Comparison of ENCODE assay signal across 15 cellular contexts in the genomic region with DNA sequence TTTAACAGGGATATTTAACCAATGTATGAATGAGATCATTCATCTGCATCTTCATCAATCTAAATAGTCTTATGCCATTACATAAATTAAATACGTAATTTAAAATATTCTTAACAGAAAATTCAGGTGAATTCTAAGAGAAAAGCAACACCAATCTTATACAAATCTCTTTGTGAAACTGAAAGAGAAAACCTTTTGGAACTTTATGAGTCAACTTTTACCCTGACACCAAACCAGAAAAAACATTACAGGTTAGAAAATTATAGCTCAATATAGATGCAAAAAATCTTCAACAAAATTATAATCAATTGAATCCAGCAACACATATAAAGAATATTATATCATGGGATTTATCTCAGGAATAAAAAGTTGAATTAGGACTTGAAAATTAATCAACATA. TPM values are rescaled to one million over a fixed set of nuclear protein-coding genes. Genes with fewer than 3 reads are reported as not detected.
A peak's percentile ranks its signal among the peaks of the same experiment; 100 is the strongest.
DNase-seq lines count a peak whose midpoint lies in the region; ATAC-seq, FAIRE-seq and TF ChIP-seq lines count a peak whose summit lies in the region.
"Had no signal": no experiment of that assay in that cellular context is flagged by ENCODE, and none has a peak within 500 bp of the region (broad histone marks: within the 10 kb centered on the region; RNA-seq: fewer than 3 reads in every experiment).

No MANE protein-coding gene starts in this region.

- ATAC-seq in GM18505 (IDR thresholded peaks at IDR 0.05; ENCODE audit: unreplicated experiment) (peak; percentile 56), GM19467 (IDR thresholded peaks at IDR 0.05; ENCODE audit: unreplicated experiment) (peak; percentile 49), HG02798 (IDR thresholded peaks at IDR 0.05; ENCODE audit: poor library complexity, unreplicated experiment) (peak; percentile 50), HG03520 (IDR thresholded peaks at IDR 0.05; ENCODE audit: unreplicated experiment) (peak; percentile 63), HG02870 (IDR thresholded peaks at IDR 0.05; ENCODE audit: unreplicated experiment) (no peak)
- ATAC-seq: naive thymus-derived CD4-positive, alpha-beta T cell had no signal

- FAIRE-seq in GM19239 (lab: Jason Lieb, UNC) = no peak

- no peak for DNase-seq in HT-29 (ENCODE audit: low spot score)
- DNase-seq in cerebellar nuclear complex (lab: John Stamatoyannopoulos, UW) = no peak
- DNase-seq in GM19239 (ENCODE audit: insufficient read length, low spot score) = no peak
- DNase-seq: activated CD4-positive, alpha-beta memory T cell treated with anti-CD3 and anti-CD28 coated beads for 36 hours; Caco-2; HFFc6; naive thymus-derived CD4-positive, alpha-beta T cell; NCI-H2107 had no signal

- TF ChIP-seq POLR2A in GM18505 (IDR thresholded peaks at IDR 0.05; ENCODE audit: borderline replicate concordance, extremely low read depth, insufficient read depth, insufficient read length) = no peak

RNA-seq across cellular contexts. Expression of a gene that starts 3.4 kb away (rescaled TPM):
- total RNA-seq in HT-29 (2014; rRNA removed; shearing (Covaris generic)) = not detected in 2 replicates
- total RNA-seq: activated CD4-positive, alpha-beta memory T cell treated with anti-CD3 and anti-CD28 coated beads for 36 hours; Caco-2; HFFc6; lower leg skin; naive thymus-derived CD4-positive, alpha-beta T cell; SJSA1 had no signal

RNA-seq across cellular contexts. Expression of a gene that starts 7.8 kb away (rescaled TPM):
- 2.8 and 4.0 TPM in 2 replicates for total RNA-seq in HT-29 (2014; rRNA removed; shearing (Covaris generic))
- total RNA-seq: Caco-2 had no signal

RNA-seq across cellular contexts. Expression of a gene that starts 53.0 kb away (rescaled TPM):
- total RNA-seq in HT-29 (2014; rRNA removed; shearing (Covaris generic)) = 0.39 TPM in 1 of 2 replicates, not detected in the other
- total RNA-seq: Caco-2 had no signal
